2 cellular contexts compared by ENCODE assay signal in the genomic region with DNA sequence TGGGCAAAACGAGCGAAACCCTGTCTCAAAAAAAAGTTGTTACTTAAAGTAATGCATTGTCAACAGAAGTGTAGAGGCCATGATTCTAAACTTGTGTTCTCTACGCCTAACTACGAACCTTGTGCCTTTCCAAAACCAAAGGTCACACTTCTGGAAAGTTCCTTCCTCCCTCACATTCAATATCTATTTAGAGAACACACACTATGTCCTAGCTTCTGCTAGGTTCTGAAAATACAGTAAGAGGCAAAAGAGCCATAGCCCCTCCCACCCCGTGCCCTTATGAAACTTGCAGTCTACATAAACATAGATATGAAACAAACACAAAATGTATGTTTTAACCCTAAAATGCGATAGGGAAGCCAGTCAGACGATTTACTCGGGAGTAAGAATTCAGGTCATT.
TF ChIP-seq lines count a peak whose summit lies in the region.

No MANE protein-coding gene starts in this region.

TF ChIP-seq in SK-N-SH, 30 proteins besides CTCF, POLR2A, EP300 and RAD21 (continued from another document):
- TF ChIP-seq RXRA (IDR thresholded peaks at IDR 0.05; ENCODE audit: borderline replicate concordance, low read depth) (no peak), FOXJ3 (CRISPR knock-in tag; IDR thresholded peaks at IDR 0.05) (no peak), EZH2phosphoT487 (IDR thresholded peaks at IDR 0.05; ENCODE audit: borderline replicate concordance, low read depth) (no peak)
- TF ChIP-seq, protein P1, sequence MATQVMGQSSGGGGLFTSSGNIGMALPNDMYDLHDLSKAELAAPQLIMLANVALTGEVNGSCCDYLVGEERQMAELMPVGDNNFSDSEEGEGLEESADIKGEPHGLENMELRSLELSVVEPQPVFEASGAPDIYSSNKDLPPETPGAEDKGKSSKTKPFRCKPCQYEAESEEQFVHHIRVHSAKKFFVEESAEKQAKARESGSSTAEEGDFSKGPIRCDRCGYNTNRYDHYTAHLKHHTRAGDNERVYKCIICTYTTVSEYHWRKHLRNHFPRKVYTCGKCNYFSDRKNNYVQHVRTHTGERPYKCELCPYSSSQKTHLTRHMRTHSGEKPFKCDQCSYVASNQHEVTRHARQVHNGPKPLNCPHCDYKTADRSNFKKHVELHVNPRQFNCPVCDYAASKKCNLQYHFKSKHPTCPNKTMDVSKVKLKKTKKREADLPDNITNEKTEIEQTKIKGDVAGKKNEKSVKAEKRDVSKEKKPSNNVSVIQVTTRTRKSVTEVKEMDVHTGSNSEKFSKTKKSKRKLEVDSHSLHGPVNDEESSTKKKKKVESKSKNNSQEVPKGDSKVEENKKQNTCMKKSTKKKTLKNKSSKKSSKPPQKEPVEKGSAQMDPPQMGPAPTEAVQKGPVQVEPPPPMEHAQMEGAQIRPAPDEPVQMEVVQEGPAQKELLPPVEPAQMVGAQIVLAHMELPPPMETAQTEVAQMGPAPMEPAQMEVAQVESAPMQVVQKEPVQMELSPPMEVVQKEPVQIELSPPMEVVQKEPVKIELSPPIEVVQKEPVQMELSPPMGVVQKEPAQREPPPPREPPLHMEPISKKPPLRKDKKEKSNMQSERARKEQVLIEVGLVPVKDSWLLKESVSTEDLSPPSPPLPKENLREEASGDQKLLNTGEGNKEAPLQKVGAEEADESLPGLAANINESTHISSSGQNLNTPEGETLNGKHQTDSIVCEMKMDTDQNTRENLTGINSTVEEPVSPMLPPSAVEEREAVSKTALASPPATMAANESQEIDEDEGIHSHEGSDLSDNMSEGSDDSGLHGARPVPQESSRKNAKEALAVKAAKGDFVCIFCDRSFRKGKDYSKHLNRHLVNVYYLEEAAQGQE (IDR thresholded peaks at IDR 0.05; ENCODE audit: low read depth, low read length): no peak
- TF ChIP-seq, protein P2, sequence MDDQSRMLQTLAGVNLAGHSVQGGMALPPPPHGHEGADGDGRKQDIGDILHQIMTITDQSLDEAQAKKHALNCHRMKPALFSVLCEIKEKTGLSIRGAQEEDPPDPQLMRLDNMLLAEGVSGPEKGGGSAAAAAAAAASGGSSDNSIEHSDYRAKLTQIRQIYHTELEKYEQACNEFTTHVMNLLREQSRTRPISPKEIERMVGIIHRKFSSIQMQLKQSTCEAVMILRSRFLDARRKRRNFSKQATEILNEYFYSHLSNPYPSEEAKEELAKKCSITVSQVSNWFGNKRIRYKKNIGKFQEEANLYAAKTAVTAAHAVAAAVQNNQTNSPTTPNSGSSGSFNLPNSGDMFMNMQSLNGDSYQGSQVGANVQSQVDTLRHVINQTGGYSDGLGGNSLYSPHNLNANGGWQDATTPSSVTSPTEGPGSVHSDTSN (IDR thresholded peaks at IDR 0.05): no peak

TF ChIP-seq in SK-N-SH treated with all-trans-retinoic acid at 6 μM for 48 hours, 23 proteins besides CTCF, POLR2A, EP300 and RAD21 (continued from another document):
- TF ChIP-seq, protein P3, sequence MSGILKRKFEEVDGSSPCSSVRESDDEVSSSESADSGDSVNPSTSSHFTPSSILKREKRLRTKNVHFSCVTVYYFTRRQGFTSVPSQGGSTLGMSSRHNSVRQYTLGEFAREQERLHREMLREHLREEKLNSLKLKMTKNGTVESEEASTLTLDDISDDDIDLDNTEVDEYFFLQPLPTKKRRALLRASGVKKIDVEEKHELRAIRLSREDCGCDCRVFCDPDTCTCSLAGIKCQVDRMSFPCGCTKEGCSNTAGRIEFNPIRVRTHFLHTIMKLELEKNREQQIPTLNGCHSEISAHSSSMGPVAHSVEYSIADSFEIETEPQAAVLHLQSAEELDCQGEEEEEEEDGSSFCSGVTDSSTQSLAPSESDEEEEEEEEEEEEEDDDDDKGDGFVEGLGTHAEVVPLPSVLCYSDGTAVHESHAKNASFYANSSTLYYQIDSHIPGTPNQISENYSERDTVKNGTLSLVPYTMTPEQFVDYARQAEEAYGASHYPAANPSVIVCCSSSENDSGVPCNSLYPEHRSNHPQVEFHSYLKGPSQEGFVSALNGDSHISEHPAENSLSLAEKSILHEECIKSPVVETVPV (CRISPR knock-in tag; IDR thresholded peaks at IDR 0.05): no peak
- TF ChIP-seq RARB (CRISPR knock-in tag; IDR thresholded peaks at IDR 0.05): no peak
- TF ChIP-seq, protein P4, sequence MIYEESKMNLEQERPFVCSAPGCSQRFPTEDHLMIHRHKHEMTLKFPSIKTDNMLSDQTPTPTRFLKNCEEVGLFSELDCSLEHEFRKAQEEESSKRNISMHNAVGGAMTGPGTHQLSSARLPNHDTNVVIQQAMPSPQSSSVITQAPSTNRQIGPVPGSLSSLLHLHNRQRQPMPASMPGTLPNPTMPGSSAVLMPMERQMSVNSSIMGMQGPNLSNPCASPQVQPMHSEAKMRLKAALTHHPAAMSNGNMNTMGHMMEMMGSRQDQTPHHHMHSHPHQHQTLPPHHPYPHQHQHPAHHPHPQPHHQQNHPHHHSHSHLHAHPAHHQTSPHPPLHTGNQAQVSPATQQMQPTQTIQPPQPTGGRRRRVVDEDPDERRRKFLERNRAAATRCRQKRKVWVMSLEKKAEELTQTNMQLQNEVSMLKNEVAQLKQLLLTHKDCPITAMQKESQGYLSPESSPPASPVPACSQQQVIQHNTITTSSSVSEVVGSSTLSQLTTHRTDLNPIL (CRISPR knock-in tag; IDR thresholded peaks at IDR 0.05; ENCODE audit: low read depth): no peak
- no peak for TF ChIP-seq OSR1 (CRISPR knock-in tag; IDR thresholded peaks at IDR 0.05)
- TF ChIP-seq ISL1 (CRISPR knock-in tag; IDR thresholded peaks at IDR 0.05): no peak
- no peak for TF ChIP-seq GLIS3 (CRISPR knock-in tag; IDR thresholded peaks at IDR 0.05)
- no peak for TF ChIP-seq ESRRG (CRISPR knock-in tag; IDR thresholded peaks at IDR 0.05)
- TF ChIP-seq BACH2 (CRISPR knock-in tag; IDR thresholded peaks at IDR 0.05; ENCODE audit: borderline replicate concordance): no peak
- TF ChIP-seq, protein P5, sequence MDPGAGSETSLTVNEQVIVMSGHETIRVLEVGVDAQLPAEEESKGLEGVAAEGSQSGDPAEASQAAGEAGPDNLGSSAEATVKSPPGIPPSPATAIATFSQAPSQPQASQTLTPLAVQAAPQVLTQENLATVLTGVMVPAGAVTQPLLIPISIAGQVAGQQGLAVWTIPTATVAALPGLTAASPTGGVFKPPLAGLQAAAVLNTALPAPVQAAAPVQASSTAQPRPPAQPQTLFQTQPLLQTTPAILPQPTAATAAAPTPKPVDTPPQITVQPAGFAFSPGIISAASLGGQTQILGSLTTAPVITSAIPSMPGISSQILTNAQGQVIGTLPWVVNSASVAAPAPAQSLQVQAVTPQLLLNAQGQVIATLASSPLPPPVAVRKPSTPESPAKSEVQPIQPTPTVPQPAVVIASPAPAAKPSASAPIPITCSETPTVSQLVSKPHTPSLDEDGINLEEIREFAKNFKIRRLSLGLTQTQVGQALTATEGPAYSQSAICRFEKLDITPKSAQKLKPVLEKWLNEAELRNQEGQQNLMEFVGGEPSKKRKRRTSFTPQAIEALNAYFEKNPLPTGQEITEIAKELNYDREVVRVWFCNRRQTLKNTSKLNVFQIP (CRISPR knock-in tag; IDR thresholded peaks at IDR 0.05; ENCODE audit: borderline replicate concordance, low read depth): no peak
- TF ChIP-seq CSDC2 (CRISPR knock-in tag; IDR thresholded peaks at IDR 0.05): no peak
- TF ChIP-seq PPARA (CRISPR knock-in tag; IDR thresholded peaks at IDR 0.05; ENCODE audit: borderline replicate concordance): no peak
- no peak for TF ChIP-seq TOX (CRISPR knock-in tag; IDR thresholded peaks at IDR 0.05; ENCODE audit: borderline replicate concordance)
